Comparison of ENCODE assay signal across 1 cellular context in genomic region chr19:51552996-51553725, GRCh38.
TF ChIP-seq lines count a peak whose summit lies in the region.

No MANE protein-coding gene starts in this region.

TF ChIP-seq in HepG2, 621 proteins besides CTCF, POLR2A, EP300 and RAD21 (continued from another document and continues in another):
- TF ChIP-seq MATR3 (CRISPR knock-in tag; IDR thresholded peaks at IDR 0.05) (no peak), ZBTB20 (CRISPR knock-in tag; IDR thresholded peaks at IDR 0.05; ENCODE audit: borderline replicate concordance, low read depth) (peak; percentile 87; the same call in 1 of the 2 replicates), MIXL1 (CRISPR knock-in tag; IDR thresholded peaks at IDR 0.05) (peak; percentile 67; the same call in 1 of the 2 replicates), FOXK1 (CRISPR knock-in tag; IDR thresholded peaks at IDR 0.05; ENCODE audit: borderline replicate concordance, low read depth) (peak; percentile 66; the same call in 1 of the 2 replicates), ZNF792 (CRISPR knock-in tag; IDR thresholded peaks at IDR 0.05) (peak; percentile 80; the same call in 1 of the 2 replicates), BRCA1 (CRISPR knock-in tag; IDR thresholded peaks at IDR 0.05) (peak; percentile 91; the same call in 1 of the 2 replicates), RFX3 (CRISPR knock-in tag; IDR thresholded peaks at IDR 0.05) (no peak), EHMT2 (IDR thresholded peaks at IDR 0.05; ENCODE audit: borderline replicate concordance, low read depth, low read length) (peak; percentile 92), SRF (IDR thresholded peaks at IDR 0.05; ENCODE audit: low read depth, low read length) (no peak), HNRNPK (IDR thresholded peaks at IDR 0.05; ENCODE audit: low read depth, low read length, poor library complexity, severe bottlenecking) (no peak), ZNF557 (CRISPR knock-in tag; IDR thresholded peaks at IDR 0.05) (peak; percentile 96), NR2F6 (IDR thresholded peaks at IDR 0.05) (no peak), NR2F6 (CRISPR knock-in tag; IDR thresholded peaks at IDR 0.05) (0 out of 2 replicates have a peak, but pooled peaks have one; percentile 22), YEATS4 (CRISPR knock-in tag; IDR thresholded peaks at IDR 0.05; ENCODE audit: borderline replicate concordance) (peak; percentile 37; the same call in 1 of the 2 replicates), ZNF724P (CRISPR knock-in tag; IDR thresholded peaks at IDR 0.05; ENCODE audit: borderline replicate concordance) (peak; percentile 54; the same call in 1 of the 2 replicates), MYNN (CRISPR knock-in tag; IDR thresholded peaks at IDR 0.05; ENCODE audit: low read depth) (peak; percentile 66; the same call in 1 of the 2 replicates), KDM3A (CRISPR knock-in tag; IDR thresholded peaks at IDR 0.05; ENCODE audit: low read depth) (peak; percentile 74; the same call in 1 of the 2 replicates), MYC (CRISPR knock-in tag; IDR thresholded peaks at IDR 0.05; ENCODE audit: borderline replicate concordance) (peak; percentile 37; the same call in 1 of the 2 replicates), THAP11 (CRISPR knock-in tag; IDR thresholded peaks at IDR 0.05) (peak; percentile 58; the same call in 1 of the 2 replicates), ZSCAN12 (CRISPR knock-in tag; IDR thresholded peaks at IDR 0.05) (peak; percentile 90; the same call in 1 of the 2 replicates), ZNF83 (CRISPR knock-in tag; IDR thresholded peaks at IDR 0.05; ENCODE audit: borderline replicate concordance) (peak; percentile 86; the same call in 1 of the 2 replicates), ZNF441 (CRISPR knock-in tag; IDR thresholded peaks at IDR 0.05; ENCODE audit: borderline replicate concordance) (peak; percentile 88), SMAD1 (CRISPR knock-in tag; IDR thresholded peaks at IDR 0.05; ENCODE audit: borderline replicate concordance, low read depth) (no peak), KAT8 (CRISPR knock-in tag; IDR thresholded peaks at IDR 0.05) (peak; percentile 53; the same call in 1 of the 2 replicates), ZNF367 (CRISPR knock-in tag; IDR thresholded peaks at IDR 0.05; ENCODE audit: borderline replicate concordance) (peak; percentile 73; the same call in 1 of the 2 replicates), ZFYVE20 (CRISPR knock-in tag; IDR thresholded peaks at IDR 0.05; ENCODE audit: borderline replicate concordance, low read depth) (0 out of 2 replicates have a peak, but pooled peaks have one; percentile 67), ZNF530 (CRISPR knock-in tag; IDR thresholded peaks at IDR 0.05; ENCODE audit: low read depth) (0 out of 2 replicates have a peak, but pooled peaks have one; percentile 71), ZIK1 (CRISPR knock-in tag; IDR thresholded peaks at IDR 0.05; ENCODE audit: borderline replicate concordance, low read depth) (peak; percentile 45; the same call in 1 of the 2 replicates), GATAD1 (CRISPR knock-in tag; IDR thresholded peaks at IDR 0.05) (peak; percentile 64), AKNA (CRISPR knock-in tag; IDR thresholded peaks at IDR 0.05; ENCODE audit: borderline replicate concordance) (peak; percentile 87), NFAT5 (CRISPR knock-in tag; IDR thresholded peaks at IDR 0.05) (peak; percentile 96), NFKBIZ (CRISPR knock-in tag; IDR thresholded peaks at IDR 0.05) (peak; percentile 77; the same call in 1 of the 2 replicates)
- TF ChIP-seq, protein P1, sequence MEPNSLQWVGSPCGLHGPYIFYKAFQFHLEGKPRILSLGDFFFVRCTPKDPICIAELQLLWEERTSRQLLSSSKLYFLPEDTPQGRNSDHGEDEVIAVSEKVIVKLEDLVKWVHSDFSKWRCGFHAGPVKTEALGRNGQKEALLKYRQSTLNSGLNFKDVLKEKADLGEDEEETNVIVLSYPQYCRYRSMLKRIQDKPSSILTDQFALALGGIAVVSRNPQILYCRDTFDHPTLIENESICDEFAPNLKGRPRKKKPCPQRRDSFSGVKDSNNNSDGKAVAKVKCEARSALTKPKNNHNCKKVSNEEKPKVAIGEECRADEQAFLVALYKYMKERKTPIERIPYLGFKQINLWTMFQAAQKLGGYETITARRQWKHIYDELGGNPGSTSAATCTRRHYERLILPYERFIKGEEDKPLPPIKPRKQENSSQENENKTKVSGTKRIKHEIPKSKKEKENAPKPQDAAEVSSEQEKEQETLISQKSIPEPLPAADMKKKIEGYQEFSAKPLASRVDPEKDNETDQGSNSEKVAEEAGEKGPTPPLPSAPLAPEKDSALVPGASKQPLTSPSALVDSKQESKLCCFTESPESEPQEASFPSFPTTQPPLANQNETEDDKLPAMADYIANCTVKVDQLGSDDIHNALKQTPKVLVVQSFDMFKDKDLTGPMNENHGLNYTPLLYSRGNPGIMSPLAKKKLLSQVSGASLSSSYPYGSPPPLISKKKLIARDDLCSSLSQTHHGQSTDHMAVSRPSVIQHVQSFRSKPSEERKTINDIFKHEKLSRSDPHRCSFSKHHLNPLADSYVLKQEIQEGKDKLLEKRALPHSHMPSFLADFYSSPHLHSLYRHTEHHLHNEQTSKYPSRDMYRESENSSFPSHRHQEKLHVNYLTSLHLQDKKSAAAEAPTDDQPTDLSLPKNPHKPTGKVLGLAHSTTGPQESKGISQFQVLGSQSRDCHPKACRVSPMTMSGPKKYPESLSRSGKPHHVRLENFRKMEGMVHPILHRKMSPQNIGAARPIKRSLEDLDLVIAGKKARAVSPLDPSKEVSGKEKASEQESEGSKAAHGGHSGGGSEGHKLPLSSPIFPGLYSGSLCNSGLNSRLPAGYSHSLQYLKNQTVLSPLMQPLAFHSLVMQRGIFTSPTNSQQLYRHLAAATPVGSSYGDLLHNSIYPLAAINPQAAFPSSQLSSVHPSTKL (CRISPR knock-in tag; IDR thresholded peaks at IDR 0.05) = peak; percentile 61; the same call in 1 of the 2 replicates
- TF ChIP-seq, protein P2, sequence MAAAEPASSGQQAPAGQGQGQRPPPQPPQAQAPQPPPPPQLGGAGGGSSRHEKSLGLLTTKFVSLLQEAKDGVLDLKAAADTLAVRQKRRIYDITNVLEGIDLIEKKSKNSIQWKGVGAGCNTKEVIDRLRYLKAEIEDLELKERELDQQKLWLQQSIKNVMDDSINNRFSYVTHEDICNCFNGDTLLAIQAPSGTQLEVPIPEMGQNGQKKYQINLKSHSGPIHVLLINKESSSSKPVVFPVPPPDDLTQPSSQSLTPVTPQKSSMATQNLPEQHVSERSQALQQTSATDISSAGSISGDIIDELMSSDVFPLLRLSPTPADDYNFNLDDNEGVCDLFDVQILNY (CRISPR knock-in tag; conservative IDR thresholded peaks at IDR 0.05) = peak; percentile 69; the same call in 1 of the 2 replicates
- TF ChIP-seq, protein P3, sequence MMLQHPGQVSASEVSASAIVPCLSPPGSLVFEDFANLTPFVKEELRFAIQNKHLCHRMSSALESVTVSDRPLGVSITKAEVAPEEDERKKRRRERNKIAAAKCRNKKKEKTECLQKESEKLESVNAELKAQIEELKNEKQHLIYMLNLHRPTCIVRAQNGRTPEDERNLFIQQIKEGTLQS (CRISPR knock-in tag; IDR thresholded peaks at IDR 0.05) = peak; percentile 61; the same call in 1 of the 2 replicates
- TF ChIP-seq, protein P4, sequence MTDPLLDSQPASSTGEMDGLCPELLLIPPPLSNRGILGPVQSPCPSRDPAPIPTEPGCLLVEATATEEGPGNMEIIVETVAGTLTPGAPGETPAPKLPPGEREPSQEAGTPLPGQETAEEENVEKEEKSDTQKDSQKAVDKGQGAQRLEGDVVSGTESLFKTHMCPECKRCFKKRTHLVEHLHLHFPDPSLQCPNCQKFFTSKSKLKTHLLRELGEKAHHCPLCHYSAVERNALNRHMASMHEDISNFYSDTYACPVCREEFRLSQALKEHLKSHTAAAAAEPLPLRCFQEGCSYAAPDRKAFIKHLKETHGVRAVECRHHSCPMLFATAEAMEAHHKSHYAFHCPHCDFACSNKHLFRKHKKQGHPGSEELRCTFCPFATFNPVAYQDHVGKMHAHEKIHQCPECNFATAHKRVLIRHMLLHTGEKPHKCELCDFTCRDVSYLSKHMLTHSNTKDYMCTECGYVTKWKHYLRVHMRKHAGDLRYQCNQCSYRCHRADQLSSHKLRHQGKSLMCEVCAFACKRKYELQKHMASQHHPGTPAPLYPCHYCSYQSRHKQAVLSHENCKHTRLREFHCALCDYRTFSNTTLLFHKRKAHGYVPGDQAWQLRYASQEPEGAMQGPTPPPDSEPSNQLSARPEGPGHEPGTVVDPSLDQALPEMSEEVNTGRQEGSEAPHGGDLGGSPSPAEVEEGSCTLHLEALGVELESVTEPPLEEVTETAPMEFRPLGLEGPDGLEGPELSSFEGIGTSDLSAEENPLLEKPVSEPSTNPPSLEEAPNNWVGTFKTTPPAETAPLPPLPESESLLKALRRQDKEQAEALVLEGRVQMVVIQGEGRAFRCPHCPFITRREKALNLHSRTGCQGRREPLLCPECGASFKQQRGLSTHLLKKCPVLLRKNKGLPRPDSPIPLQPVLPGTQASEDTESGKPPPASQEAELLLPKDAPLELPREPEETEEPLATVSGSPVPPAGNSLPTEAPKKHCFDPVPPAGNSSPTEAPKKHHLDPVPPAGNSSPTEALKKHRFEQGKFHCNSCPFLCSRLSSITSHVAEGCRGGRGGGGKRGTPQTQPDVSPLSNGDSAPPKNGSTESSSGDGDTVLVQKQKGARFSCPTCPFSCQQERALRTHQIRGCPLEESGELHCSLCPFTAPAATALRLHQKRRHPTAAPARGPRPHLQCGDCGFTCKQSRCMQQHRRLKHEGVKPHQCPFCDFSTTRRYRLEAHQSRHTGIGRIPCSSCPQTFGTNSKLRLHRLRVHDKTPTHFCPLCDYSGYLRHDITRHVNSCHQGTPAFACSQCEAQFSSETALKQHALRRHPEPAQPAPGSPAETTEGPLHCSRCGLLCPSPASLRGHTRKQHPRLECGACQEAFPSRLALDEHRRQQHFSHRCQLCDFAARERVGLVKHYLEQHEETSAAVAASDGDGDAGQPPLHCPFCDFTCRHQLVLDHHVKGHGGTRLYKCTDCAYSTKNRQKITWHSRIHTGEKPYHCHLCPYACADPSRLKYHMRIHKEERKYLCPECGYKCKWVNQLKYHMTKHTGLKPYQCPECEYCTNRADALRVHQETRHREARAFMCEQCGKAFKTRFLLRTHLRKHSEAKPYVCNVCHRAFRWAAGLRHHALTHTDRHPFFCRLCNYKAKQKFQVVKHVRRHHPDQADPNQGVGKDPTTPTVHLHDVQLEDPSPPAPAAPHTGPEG (CRISPR knock-in tag; IDR thresholded peaks at IDR 0.05) = peak; percentile 85
